28 cellular contexts compared by ENCODE assay signal in the genomic region with DNA sequence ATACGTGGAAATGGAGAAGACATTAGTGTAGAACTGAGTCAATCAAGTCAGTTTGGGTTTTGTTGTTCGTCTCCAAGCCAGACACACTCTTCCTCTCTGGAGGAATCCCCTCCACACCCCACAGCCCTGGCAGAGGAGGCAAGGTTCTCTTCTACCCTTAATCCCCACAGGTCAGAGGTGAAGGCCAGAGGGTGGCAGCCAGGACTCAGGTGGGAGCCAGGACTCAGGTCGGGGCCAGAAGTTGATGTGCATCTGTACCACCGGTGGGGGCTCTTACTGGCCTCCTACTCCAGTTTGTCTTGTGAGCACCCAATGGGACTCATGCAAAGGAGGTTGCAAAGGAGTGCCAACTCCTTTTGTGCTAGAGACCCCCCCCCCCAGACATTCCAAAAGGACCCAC.
"Had no signal": no experiment of that assay in that cellular context is flagged by ENCODE, and none has a peak within 500 bp of the region (broad histone marks: within the 10 kb centered on the region; RNA-seq: fewer than 3 reads in every experiment).

No MANE protein-coding gene starts in this region.

- H3K27ac ChIP-seq: neural progenitor cell, neutrophil, pancreas, psoas muscle, right lobe of liver, sigmoid colon, stomach, thoracic aorta, thyroid gland, tibial nerve, upper lobe of left lung, uterus had no signal

- H3K36me3 Mint-ChIP-seq: natural killer cell; neural progenitor cell; stimulated activated effector memory CD8-positive, alpha-beta T cell treated with anti-CD3 and anti-CD28 coated beads, Interleukin-12 subunit alpha, Interleukin-12 subunit beta, amount 100 ng/mL, for 72 hours had no signal

- H3K4me2 ChIP-seq: neural progenitor cell had no signal

- H3K4me3 ChIP-seq: neural progenitor cell, pancreas, psoas muscle, right lobe of liver, sigmoid colon, stomach, thoracic aorta, thyroid gland, tibial nerve, upper lobe of left lung, uterus had no signal

- FAIRE-seq: pancreas, small intestine had no signal

- DNase-seq: naive thymus-derived CD4-positive, alpha-beta T cell; natural killer cell; nucleus accumbens; pancreas; psoas muscle; right cardiac atrium; right lobe of liver; sigmoid colon; small intestine; stimulated activated CD4-positive, alpha-beta T cell treated with anti-CD3 and anti-CD28 coated beads, Interleukin-15, amount 100 ng/mL, for 24 hours; stimulated activated CD4-positive, alpha-beta T cell treated with anti-CD3 and anti-CD28 coated beads, Interleukin-2, amount 100 ng/mL, for 24 hours; stimulated activated CD4-positive, alpha-beta T cell treated with anti-CD3 and anti-CD28 coated beads, Interleukin-2, amount 100 ng/mL, for 48 hours; stimulated activated CD4-positive, alpha-beta T cell treated with anti-CD3 and anti-CD28 coated beads, Interleukin-4, amount 100 ng/mL, for 24 hours; stimulated activated naive B cell treated with anti-CD40 and anti-IgM and Interleukin-4, amounts not matched to agents 10 μg/mL and 1 μg/mL and 100 μg/mL, for 72 hours; stimulated activated naive CD4-positive, alpha-beta T cell treated with Interleukin-2 at 50 U/mL for 16 hours; stomach; thyroid gland; trophoblast cell; upper lobe of left lung; uterus had no signal

- H3K36me3 ChIP-seq: neural progenitor cell, neutrophil, pancreas, right lobe of liver, sigmoid colon, stomach, thoracic aorta, thyroid gland, tibial nerve, upper lobe of left lung, uterus had no signal

- H3K27me3 ChIP-seq: neural progenitor cell, neutrophil, right lobe of liver, sigmoid colon, stomach, thyroid gland, tibial nerve, upper lobe of left lung, uterus had no signal

- H3K9ac ChIP-seq: neural progenitor cell had no signal

- H3K27ac Mint-ChIP-seq: naive thymus-derived CD4-positive, alpha-beta T cell; natural killer cell; nephron; neural progenitor cell; progenitor cell of endocrine pancreas; stimulated activated effector memory CD8-positive, alpha-beta T cell treated with anti-CD3 and anti-CD28 coated beads, Interleukin-12 subunit alpha, Interleukin-12 subunit beta, amount 100 ng/mL, for 72 hours; stimulated activated naive B cell treated with anti-CD40 and anti-IgM and Interleukin-4, amounts not matched to agents 10 μg/mL and 1 μg/mL and 100 μg/mL, for 72 hours; stimulated activated naive CD8-positive, alpha-beta T cell treated with anti-CD3 and anti-CD28 coated beads, Interleukin-15, Interleukin-2, amounts not matched to agents 100 ng/mL and 50 ng/mL, for 24 hours had no signal

- H3K4me1 Mint-ChIP-seq: naive thymus-derived CD4-positive, alpha-beta T cell; natural killer cell; stimulated activated effector memory CD8-positive, alpha-beta T cell treated with anti-CD3 and anti-CD28 coated beads, Interleukin-12 subunit alpha, Interleukin-12 subunit beta, amount 100 ng/mL, for 72 hours; stimulated activated naive B cell treated with anti-CD40 and anti-IgM and Interleukin-4, amounts not matched to agents 10 μg/mL and 1 μg/mL and 100 μg/mL, for 72 hours had no signal

- H3K4me3 Mint-ChIP-seq: naive thymus-derived CD4-positive, alpha-beta T cell; natural killer cell; nephron; neural progenitor cell; stimulated activated effector memory CD8-positive, alpha-beta T cell treated with anti-CD3 and anti-CD28 coated beads, Interleukin-12 subunit alpha, Interleukin-12 subunit beta, amount 100 ng/mL, for 72 hours; stimulated activated naive B cell treated with anti-CD40 and anti-IgM and Interleukin-4, amounts not matched to agents 10 μg/mL and 1 μg/mL and 100 μg/mL, for 72 hours; stimulated activated naive CD8-positive, alpha-beta T cell treated with anti-CD3 and anti-CD28 coated beads, Interleukin-15, Interleukin-2, amounts not matched to agents 100 ng/mL and 50 ng/mL, for 24 hours had no signal

- H3K27me3 Mint-ChIP-seq: progenitor cell of endocrine pancreas had no signal

- H3K4me1 ChIP-seq: neural progenitor cell, psoas muscle, right lobe of liver, tibial nerve, upper lobe of left lung, uterus had no signal
